8 cellular contexts compared by ENCODE assay signal in the genomic region with DNA sequence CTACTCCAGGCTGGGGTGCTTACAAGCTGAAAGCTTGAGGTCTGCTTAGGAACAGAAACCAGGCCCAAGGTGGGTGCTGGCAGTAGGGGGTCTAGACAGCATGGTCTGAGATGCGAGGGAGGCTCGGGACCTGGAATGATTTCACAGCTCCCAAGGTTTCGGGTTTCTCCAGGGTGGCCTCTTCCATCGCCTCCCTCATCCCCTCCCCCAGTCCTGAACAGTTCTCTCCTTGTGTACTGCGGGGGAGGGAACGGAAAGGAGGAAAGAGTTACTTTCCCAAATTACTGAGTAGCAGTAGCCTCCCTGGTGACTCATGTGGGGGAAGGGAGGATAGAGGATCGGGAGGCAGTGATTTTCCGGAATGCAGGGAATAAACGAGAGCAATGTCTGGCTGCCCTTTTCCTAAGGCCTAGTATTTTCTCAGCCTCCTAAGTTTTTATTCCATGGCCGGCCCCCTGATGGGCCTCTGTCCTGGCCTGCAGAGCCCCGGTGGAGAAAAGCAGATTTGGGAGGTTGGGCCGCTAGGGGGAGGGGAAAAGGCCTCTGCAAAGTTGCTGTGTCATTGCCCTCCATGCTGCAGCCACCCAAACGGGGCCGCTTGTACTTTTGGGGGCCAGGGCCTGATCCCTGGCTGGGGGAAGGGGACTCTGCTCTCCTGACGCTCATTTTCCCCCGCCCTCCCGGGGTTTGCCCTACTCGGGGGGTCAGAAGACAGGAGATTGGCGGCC. TPM values are rescaled to one million over a fixed set of nuclear protein-coding genes. Genes with fewer than 3 reads are reported as not detected.
A peak's percentile ranks its signal among the peaks of the same experiment; 100 is the strongest.
DNase-seq lines count a peak whose midpoint lies in the region; ATAC-seq and TF ChIP-seq lines count a peak whose summit lies in the region.

No MANE protein-coding gene starts in this region.

- H3K9me3 ChIP-seq in liver (ENCODE audit: control insufficient read depth in 4 of 4, low read length in 3 of 4): no peaks in the 10 kb centered on the region

- peak in 1 of 2 donors; percentile 6 for TF ChIP-seq RAD21 in liver (IDR thresholded peaks at IDR 0.05)

- no peaks in the 10 kb centered on the region for H3K27me3 ChIP-seq in liver (ENCODE audit: control insufficient read depth in 4 of 4, insufficient read depth in 4 of 4, low read length in 3 of 4)

- ATAC-seq in GM21619 (IDR thresholded peaks at IDR 0.05; ENCODE audit: unreplicated experiment): no peak

- H3K27ac ChIP-seq in cingulate gyrus (ENCODE audit: low read depth, low read length): peak overlapping the region; percentile 100
- H3K27ac ChIP-seq in liver (ENCODE audit: low read depth in 1 of 2, low read length in 2 of 2): peak overlapping the region; percentile 99 to 100

- peak overlapping the region; percentile 96 to 98 for H3K9ac ChIP-seq in liver (ENCODE audit: low read depth in 1 of 2, low read length in 2 of 2)

- WGBS in liver: under 1% methylated on average over 19 of the region's 19 CpGs

- H3K36me3 ChIP-seq in liver (ENCODE audit: control insufficient read depth in 4 of 4, insufficient read depth in 3 of 4, low read depth in 1 of 4, low read length in 3 of 4): peaks cover 4 to 7% (median 6%) of the 10 kb centered on the region in 4 donors

- DNase-seq in NK-92 treated with Interleukin-12 subunit alpha and Interleukin-12 subunit beta, amount 100 ng/mL, for 24 hours (lab: John Stamatoyannopoulos, UW): peak; percentile 77
- DNase-seq in NK-92 (lab: John Stamatoyannopoulos, UW; ENCODE audit: unreplicated experiment): no peak
- peak; percentile 80 for DNase-seq in NCI-H345 (lab: John Stamatoyannopoulos, UW)
- DNase-seq in activated CD4-positive, CD25-positive, alpha-beta regulatory T cell treated with anti-CD3 and anti-CD28 coated beads, Interleukin-2, amount 50 U/mL, for 72 hours: peak; percentile 78
- peak; percentile 74 for DNase-seq in stimulated activated CD4-positive, alpha-beta T cell treated with anti-CD3 and anti-CD28 coated beads, Interleukin-4, amount 100 ng/mL, for 1 hour

- peaks cover 0 to 30% (median 20%) of the 10 kb centered on the region in 4 donors for H3K4me1 ChIP-seq in liver (ENCODE audit: control insufficient read depth in 4 of 4, insufficient read depth in 4 of 4, low read length in 3 of 4)

- peak; percentile 21 for TF ChIP-seq CTCF in liver (IDR thresholded peaks at IDR 0.05; ENCODE audit: low read depth, low read length, missing input control)

- peak overlapping the region; percentile 63 to 81 (median 75) for H3K4me3 ChIP-seq in liver (ENCODE audit: low read depth in 1 of 3, low read length in 3 of 3)

TF ChIP-seq in liver, 16 proteins besides CTCF, POLR2A, EP300 and RAD21:
- peak; percentile 48 to 65 for TF ChIP-seq RXRA (IDR thresholded peaks at IDR 0.05)
- TF ChIP-seq HNF4G (IDR thresholded peaks at IDR 0.05): no peak
- TF ChIP-seq, protein P1, sequence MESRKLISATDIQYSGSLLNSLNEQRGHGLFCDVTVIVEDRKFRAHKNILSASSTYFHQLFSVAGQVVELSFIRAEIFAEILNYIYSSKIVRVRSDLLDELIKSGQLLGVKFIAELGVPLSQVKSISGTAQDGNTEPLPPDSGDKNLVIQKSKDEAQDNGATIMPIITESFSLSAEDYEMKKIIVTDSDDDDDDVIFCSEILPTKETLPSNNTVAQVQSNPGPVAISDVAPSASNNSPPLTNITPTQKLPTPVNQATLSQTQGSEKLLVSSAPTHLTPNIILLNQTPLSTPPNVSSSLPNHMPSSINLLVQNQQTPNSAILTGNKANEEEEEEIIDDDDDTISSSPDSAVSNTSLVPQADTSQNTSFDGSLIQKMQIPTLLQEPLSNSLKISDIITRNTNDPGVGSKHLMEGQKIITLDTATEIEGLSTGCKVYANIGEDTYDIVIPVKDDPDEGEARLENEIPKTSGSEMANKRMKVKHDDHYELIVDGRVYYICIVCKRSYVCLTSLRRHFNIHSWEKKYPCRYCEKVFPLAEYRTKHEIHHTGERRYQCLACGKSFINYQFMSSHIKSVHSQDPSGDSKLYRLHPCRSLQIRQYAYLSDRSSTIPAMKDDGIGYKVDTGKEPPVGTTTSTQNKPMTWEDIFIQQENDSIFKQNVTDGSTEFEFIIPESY (IDR thresholded peaks at IDR 0.05): no peak
- TF ChIP-seq, protein P2, sequence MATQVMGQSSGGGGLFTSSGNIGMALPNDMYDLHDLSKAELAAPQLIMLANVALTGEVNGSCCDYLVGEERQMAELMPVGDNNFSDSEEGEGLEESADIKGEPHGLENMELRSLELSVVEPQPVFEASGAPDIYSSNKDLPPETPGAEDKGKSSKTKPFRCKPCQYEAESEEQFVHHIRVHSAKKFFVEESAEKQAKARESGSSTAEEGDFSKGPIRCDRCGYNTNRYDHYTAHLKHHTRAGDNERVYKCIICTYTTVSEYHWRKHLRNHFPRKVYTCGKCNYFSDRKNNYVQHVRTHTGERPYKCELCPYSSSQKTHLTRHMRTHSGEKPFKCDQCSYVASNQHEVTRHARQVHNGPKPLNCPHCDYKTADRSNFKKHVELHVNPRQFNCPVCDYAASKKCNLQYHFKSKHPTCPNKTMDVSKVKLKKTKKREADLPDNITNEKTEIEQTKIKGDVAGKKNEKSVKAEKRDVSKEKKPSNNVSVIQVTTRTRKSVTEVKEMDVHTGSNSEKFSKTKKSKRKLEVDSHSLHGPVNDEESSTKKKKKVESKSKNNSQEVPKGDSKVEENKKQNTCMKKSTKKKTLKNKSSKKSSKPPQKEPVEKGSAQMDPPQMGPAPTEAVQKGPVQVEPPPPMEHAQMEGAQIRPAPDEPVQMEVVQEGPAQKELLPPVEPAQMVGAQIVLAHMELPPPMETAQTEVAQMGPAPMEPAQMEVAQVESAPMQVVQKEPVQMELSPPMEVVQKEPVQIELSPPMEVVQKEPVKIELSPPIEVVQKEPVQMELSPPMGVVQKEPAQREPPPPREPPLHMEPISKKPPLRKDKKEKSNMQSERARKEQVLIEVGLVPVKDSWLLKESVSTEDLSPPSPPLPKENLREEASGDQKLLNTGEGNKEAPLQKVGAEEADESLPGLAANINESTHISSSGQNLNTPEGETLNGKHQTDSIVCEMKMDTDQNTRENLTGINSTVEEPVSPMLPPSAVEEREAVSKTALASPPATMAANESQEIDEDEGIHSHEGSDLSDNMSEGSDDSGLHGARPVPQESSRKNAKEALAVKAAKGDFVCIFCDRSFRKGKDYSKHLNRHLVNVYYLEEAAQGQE (IDR thresholded peaks at IDR 0.05): no peak
- peak; percentile 22 for TF ChIP-seq TAF1 (conservative IDR thresholded peaks at IDR 0.05)
- TF ChIP-seq, protein P3, sequence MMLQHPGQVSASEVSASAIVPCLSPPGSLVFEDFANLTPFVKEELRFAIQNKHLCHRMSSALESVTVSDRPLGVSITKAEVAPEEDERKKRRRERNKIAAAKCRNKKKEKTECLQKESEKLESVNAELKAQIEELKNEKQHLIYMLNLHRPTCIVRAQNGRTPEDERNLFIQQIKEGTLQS (IDR thresholded peaks at IDR 0.05): peak; percentile 63
- TF ChIP-seq FOXA1 (IDR thresholded peaks at IDR 0.05): no peak
- peak; percentile 48 for TF ChIP-seq SP1 (IDR thresholded peaks at IDR 0.05)
- peak; percentile 32 for TF ChIP-seq FOXA2 (IDR thresholded peaks at IDR 0.05)
- TF ChIP-seq HNF4A (conservative IDR thresholded peaks at IDR 0.05): peak in 1 of 2 donors; percentile 21
- TF ChIP-seq JUND (IDR thresholded peaks at IDR 0.05): peak; percentile 71 to 79
- TF ChIP-seq YY1 (IDR thresholded peaks at IDR 0.05): peak; percentile 97
- TF ChIP-seq NR2F2 (IDR thresholded peaks at IDR 0.05): peak; percentile 52
- TF ChIP-seq, protein P4, sequence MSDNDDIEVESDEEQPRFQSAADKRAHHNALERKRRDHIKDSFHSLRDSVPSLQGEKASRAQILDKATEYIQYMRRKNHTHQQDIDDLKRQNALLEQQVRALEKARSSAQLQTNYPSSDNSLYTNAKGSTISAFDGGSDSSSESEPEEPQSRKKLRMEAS (IDR thresholded peaks at IDR 0.05): no peak
- peak in 1 of 2 donors; percentile 81 for TF ChIP-seq EGR1 (IDR thresholded peaks at IDR 0.05; ENCODE audit: low read depth in 2 of 2)
TF ChIP-seq in liver: peak in this region for 10.

RNA-seq across cellular contexts. Expression of a gene that starts 1.5 kb away (rescaled TPM):
- total RNA-seq in liver: 100 to 1,000 TPM in 1 of 2 donors, 10 to 100 TPM in 1; 46.0 to 100 TPM
- 10 to 100 TPM; 29.8 to 54.4 TPM for polyA plus RNA-seq in liver

RNA-seq across cellular contexts. Expression of a gene that starts 17.0 kb away (rescaled TPM):
- 1 to 10 TPM; 6.2 to 7.8 TPM for total RNA-seq in liver
- polyA plus RNA-seq in liver: 10 to 100 TPM in 1 of 2 donors, 1 to 10 TPM in 1; 10.0 to 15.1 TPM

RNA-seq across cellular contexts. Expression of a gene that starts 29.0 kb away (rescaled TPM):
- total RNA-seq in liver: 10 to 100 TPM in 1 of 2 donors, 1 to 10 TPM in 1; 8.1 to 13.1 TPM
- 1 to 10 TPM; 2.8 to 7.3 TPM for polyA plus RNA-seq in liver

RNA-seq across cellular contexts. Expression of a gene that starts 39.5 kb away (rescaled TPM):
- total RNA-seq in liver: 1 to 10 TPM; 1.3 to 3.0 TPM
- polyA plus RNA-seq in liver: 1 to 10 TPM in 1 of 2 donors, under 1 TPM in 1; 0.69 to 1.9 TPM
